In the genomic region with DNA sequence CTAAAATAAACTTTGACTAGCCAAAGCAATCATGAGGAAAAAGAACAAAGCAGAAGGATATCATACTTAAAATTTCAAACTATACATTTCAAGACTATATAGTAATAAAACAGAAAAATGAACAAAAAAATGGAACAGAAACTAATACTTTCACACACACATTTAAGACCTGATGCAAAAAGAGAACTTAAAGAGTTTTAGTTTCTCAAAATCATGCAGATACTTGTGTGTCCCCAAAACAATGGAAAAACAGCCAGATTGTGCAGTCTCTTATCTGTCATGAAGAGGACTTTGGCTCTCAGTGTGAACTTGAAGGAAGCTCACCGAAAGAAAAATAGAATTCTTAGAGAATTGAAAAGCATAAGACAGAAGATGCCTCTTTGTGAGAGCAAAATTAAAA, we compare ENCODE assay signal across 18 cellular contexts.
"Had no signal": no experiment of that assay in that cellular context is flagged by ENCODE, and none has a peak within 500 bp of the region (broad histone marks: within the 10 kb centered on the region; RNA-seq: fewer than 3 reads in every experiment).

No MANE protein-coding gene starts in this region.

- H3K9me3 ChIP-seq: suprapubic skin, vagina had no signal

- H3K27ac Mint-ChIP-seq: activated naive CD4-positive, alpha-beta T cell treated with anti-CD3 and anti-CD28 coated beads, Interleukin-2, amount 10 ng/mL, durations not matched to agents 7 days and 5 days; activated T-helper 2 cell treated with anti-CD3 and anti-CD28 coated beads, Interferon-gamma antibody, Interleukin-2, Interleukin-4, amounts not matched to agents 10 μg/mL and 5 μg/mL and 100 μg/mL, durations not matched to agents 14 hours and 24 hours and 36 hours; neural progenitor cell; progenitor cell of endocrine pancreas; stimulated activated naive CD8-positive, alpha-beta T cell treated with anti-CD3 and anti-CD28 coated beads, Interleukin-15, amount 100 ng/mL, for 72 hours; T-helper 2 cell treated with Interferon-gamma antibody and Interleukin-4, amounts not matched to agents 5 μg/mL and 100 μg/mL, for 36 hours had no signal

- H3K4me3 ChIP-seq: esophagus squamous epithelium, heart right ventricle, left lung, neural progenitor cell, suprapubic skin, transverse colon, vagina had no signal

- H3K4me3 Mint-ChIP-seq: activated naive CD4-positive, alpha-beta T cell treated with anti-CD3 and anti-CD28 coated beads, Interleukin-2, amount 10 ng/mL, durations not matched to agents 7 days and 5 days; neural progenitor cell; T-helper 2 cell treated with Interferon-gamma antibody and Interleukin-4, amounts not matched to agents 5 μg/mL and 100 μg/mL, for 36 hours had no signal

- H3K27me3 Mint-ChIP-seq: activated naive CD4-positive, alpha-beta T cell treated with anti-CD3 and anti-CD28 coated beads, Interleukin-2, amount 10 ng/mL, durations not matched to agents 7 days and 5 days; progenitor cell of endocrine pancreas; stimulated activated naive CD8-positive, alpha-beta T cell treated with anti-CD3 and anti-CD28 coated beads, Interleukin-15, amount 100 ng/mL, for 72 hours had no signal

- H3K9ac ChIP-seq: neural progenitor cell had no signal

- ATAC-seq: heart right ventricle; left lung; stimulated activated naive CD8-positive, alpha-beta T cell treated with anti-CD3 and anti-CD28 coated beads, Interleukin-15, amount 100 ng/mL, for 72 hours had no signal

- H3K4me2 ChIP-seq: neural progenitor cell had no signal

- DNase-seq: activated CD4-positive, alpha-beta T cell treated with anti-CD3 and anti-CD28 coated beads for 4 hours; activated naive CD4-positive, alpha-beta T cell treated with anti-CD3 and anti-CD28 coated beads, Interleukin-2, amount 10 ng/mL, durations not matched to agents 7 days and 5 days; dermis blood vessel endothelial cell; effector memory CD4-positive, alpha-beta T cell; esophagus squamous epithelium; heart right ventricle; left lung; midbrain; stimulated activated CD4-positive, alpha-beta T cell treated with anti-CD3 and anti-CD28 coated beads, Interleukin-12 subunit alpha, Interleukin-12 subunit beta, amount 100 ng/mL, for 4 hours; stimulated activated CD4-positive, alpha-beta T cell treated with anti-CD3 and anti-CD28 coated beads, Interleukin-1b, Interleukin-23, amount 100 ng/mL, for 48 hours; stimulated activated naive CD8-positive, alpha-beta T cell treated with anti-CD3 and anti-CD28 coated beads, Interleukin-15, amount 100 ng/mL, for 72 hours; transverse colon had no signal

- H3K4me1 ChIP-seq: esophagus squamous epithelium, neural progenitor cell, suprapubic skin, transverse colon had no signal

- H3K27ac ChIP-seq: esophagus squamous epithelium, heart right ventricle, left lung, neural progenitor cell, suprapubic skin, transverse colon, vagina had no signal

- H3K27me3 ChIP-seq: esophagus squamous epithelium, heart right ventricle, left lung, neural progenitor cell, suprapubic skin, transverse colon, vagina had no signal

- H3K4me1 Mint-ChIP-seq: neural progenitor cell had no signal

- H2AFZ ChIP-seq: neural progenitor cell had no signal
